In genomic region chr3:82088749-82089148, GRCh38 we compare ENCODE assay signal across 16 cellular contexts.
DNase-seq lines count a peak whose midpoint lies in the region; ATAC-seq and TF ChIP-seq lines count a peak whose summit lies in the region.
"Had no signal": no experiment of that assay in that cellular context is flagged by ENCODE, and none has a peak within 500 bp of the region (broad histone marks: within the 10 kb centered on the region; RNA-seq: fewer than 3 reads in every experiment).

No MANE protein-coding gene starts in this region.

- intact Hi-C loops in PC-9 (cut with micrococcal nuclease; ENCODE audit: unreplicated experiment) = no loop called here
- intact Hi-C loops in ascending aorta (cut with DNase I) = no loop called here

- no peak overlapping the region for H3K27ac ChIP-seq in PC-9
- peak overlapping the region; percentile 80 for H3K27ac ChIP-seq in smooth muscle cell (ENCODE audit: low read depth)
- no peak overlapping the region for H3K27ac ChIP-seq in substantia nigra (ENCODE audit: low read depth, low read length, poor library complexity, severe bottlenecking)
- no peak overlapping the region for H3K27ac ChIP-seq in ascending aorta
- H3K27ac ChIP-seq: 22Rv1, pancreas had no signal

- no TSS peak for BruUV-seq in PC-9 (replicated peaks; lab: Mats Ljungman, UMichigan)

- no peaks in the 10 kb centered on the region for H3K36me3 ChIP-seq in PC-9 (ENCODE audit: low read depth)
- H3K36me3 ChIP-seq in smooth muscle cell (ENCODE audit: low read depth) = no peaks in the 10 kb centered on the region
- no peaks in the 10 kb centered on the region for H3K36me3 ChIP-seq in ascending aorta
- H3K36me3 ChIP-seq: heart right ventricle, pancreas had no signal

- peak; percentile 72 for DNase-seq in SIG-M5 treated with dmso at 0.1 percent for 504 hours (lab: John Stamatoyannopoulos, UW; ENCODE audit: unreplicated experiment)
- no peak for DNase-seq in SIG-M5 (lab: John Stamatoyannopoulos, UW)
- no peak for DNase-seq in PC-9
- no peak for DNase-seq in smooth muscle cell (lab: John Stamatoyannopoulos, UW; ENCODE audit: unreplicated experiment)
- no peak for DNase-seq in substantia nigra (lab: John Stamatoyannopoulos, UW)
- no peak for DNase-seq in NCI-H1417 (lab: John Stamatoyannopoulos, UW)
- no peak for DNase-seq in ascending aorta (ENCODE audit: low spot score in 2 of 2)
- DNase-seq: H9; heart right ventricle; NCI-H1105 treated with DMSO at 0.1 percent for 48 hours; pancreas; stimulated activated CD4-positive, alpha-beta T cell treated with anti-CD3 and anti-CD28 coated beads, Interleukin-2, amount 100 ng/mL, for 48 hours; stimulated activated naive CD8-positive, alpha-beta T cell treated with anti-CD3 and anti-CD28 coated beads, Interleukin-15, amount 100 ng/mL, for 72 hours; T-helper 9 cell had no signal

- WGBS in smooth muscle cell (ENCODE audit: low lambda C conversion rate) = 84% methylated on average over 3 of the region's 3 CpGs

- TF ChIP-seq CTCF in PC-9 (conservative IDR thresholded peaks at IDR 0.05) (no peak), smooth muscle cell (IDR thresholded peaks at IDR 0.05; ENCODE audit: borderline replicate concordance, insufficient read depth, poor library complexity, severe bottlenecking) (no peak), ascending aorta (IDR thresholded peaks at IDR 0.05) (no peak)

- no peaks in the 10 kb centered on the region for H3K9me2 ChIP-seq in PC-9 (ENCODE audit: insufficient read depth)

- H2AFZ ChIP-seq in PC-9 (0 out of 2 replicates have a peak overlapping the region, but pooled peaks have one; percentile 35), smooth muscle cell (ENCODE audit: low read depth) (peak overlapping the region; percentile 95)

- no peak overlapping the region for H3K9ac ChIP-seq in smooth muscle cell (ENCODE audit: low read depth)

- no peak overlapping the region for H3K4me3 ChIP-seq in PC-9
- no peak overlapping the region for H3K4me3 ChIP-seq in smooth muscle cell
- no peak overlapping the region for H3K4me3 ChIP-seq in ascending aorta
- H3K4me3 ChIP-seq: heart right ventricle, pancreas had no signal

- H3K79me2 ChIP-seq in PC-9 (ENCODE audit: low read depth) = no peaks in the 10 kb centered on the region
- H3K79me2 ChIP-seq in smooth muscle cell (ENCODE audit: low read depth) = no peaks in the 10 kb centered on the region

- H3K27me3 ChIP-seq in PC-9 (ENCODE audit: insufficient read depth, low read depth) (no peaks in the 10 kb centered on the region), smooth muscle cell (ENCODE audit: low read depth) (no peaks in the 10 kb centered on the region), ascending aorta (no peaks in the 10 kb centered on the region)
- H3K27me3 ChIP-seq: heart right ventricle, pancreas had no signal

- CTCF ChIA-PET in PC-9 (lab: Charles Lee) = no interaction called here

- POLR2A ChIA-PET in PC-9 (lab: Charles Lee; ENCODE audit: unreplicated experiment) = no interaction called here

- peak; percentile 79 for ATAC-seq in HG03103 (IDR thresholded peaks at IDR 0.05; ENCODE audit: low read depth, unreplicated experiment)
- ATAC-seq: heart right ventricle; pancreas; stimulated activated naive CD8-positive, alpha-beta T cell treated with anti-CD3 and anti-CD28 coated beads, Interleukin-15, amount 100 ng/mL, for 72 hours had no signal

- H3K9me3 ChIP-seq in PC-9 (ENCODE audit: insufficient read depth, low read depth) = no peaks in the 10 kb centered on the region; the same call in 1 of the 2 replicates
- no peaks in the 10 kb centered on the region for H3K9me3 ChIP-seq in smooth muscle cell (replicated peaks; ENCODE audit: low read depth)
- H3K9me3 ChIP-seq in ascending aorta = no peaks in the 10 kb centered on the region
- H3K9me3 ChIP-seq: pancreas had no signal

- H4K20me1 ChIP-seq in PC-9 (ENCODE audit: insufficient read depth) (no peaks in the 10 kb centered on the region), smooth muscle cell (ENCODE audit: low read depth) (no peaks in the 10 kb centered on the region)

- no peaks in the 10 kb centered on the region for H3F3A ChIP-seq in PC-9 (ENCODE audit: insufficient read depth, low read depth)
- H3F3A ChIP-seq in smooth muscle cell (ENCODE audit: low read depth) = no peaks in the 10 kb centered on the region

- H3K4me1 ChIP-seq in PC-9 (replicated peaks; ENCODE audit: insufficient read depth) = 0 out of 2 replicates have a peak, but pooled peaks cover 7% of the 10 kb centered on the region
- peaks cover 20% of the 10 kb centered on the region for H3K4me1 ChIP-seq in smooth muscle cell (ENCODE audit: low read depth)
- H3K4me1 ChIP-seq in ascending aorta = no peaks in the 10 kb centered on the region
- H3K4me1 ChIP-seq: pancreas had no signal

- no peak overlapping the region for H3K4me2 ChIP-seq in PC-9
- peak overlapping the region; percentile 50 for H3K4me2 ChIP-seq in smooth muscle cell
